In the genomic region with DNA sequence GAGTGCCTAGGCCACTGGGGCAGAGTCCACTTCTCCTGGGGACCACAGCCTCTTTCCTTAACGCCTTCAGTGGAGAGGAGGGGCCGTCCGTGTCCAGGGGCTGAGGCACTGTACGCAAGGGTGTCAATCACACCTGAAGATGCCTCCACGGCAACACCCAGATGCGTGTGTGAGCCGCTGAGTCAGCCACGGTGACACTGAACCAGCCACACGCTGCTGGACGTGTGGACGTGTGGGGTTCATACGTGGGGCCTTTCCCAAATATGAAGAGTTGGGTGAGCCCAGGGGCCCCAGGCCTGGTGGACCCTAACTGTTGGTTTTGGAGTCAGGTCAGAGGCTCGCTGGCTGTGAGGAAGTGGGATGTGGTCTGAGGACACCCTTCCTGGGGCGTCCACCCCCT, we compare ENCODE assay signal across 26 cellular contexts.
"Had no signal": no experiment of that assay in that cellular context is flagged by ENCODE, and none has a peak within 500 bp of the region (broad histone marks: within the 10 kb centered on the region; RNA-seq: fewer than 3 reads in every experiment).

No MANE protein-coding gene starts in this region.

- H3K27ac ChIP-seq: brain microvascular endothelial cell, SK-N-MC, WERI-Rb-1 had no signal

- H3K36me3 ChIP-seq: brain microvascular endothelial cell, WERI-Rb-1 had no signal

- H3K27me3 ChIP-seq: brain microvascular endothelial cell had no signal

- FAIRE-seq: K562 had no signal

- ATAC-seq: activated CD8-positive, alpha-beta memory T cell treated with anti-CD3 and anti-CD28 coated beads, Interleukin-2, amount 10 ng/mL, durations not matched to agents 7 days and 5 days; activated naive CD8-positive, alpha-beta T cell treated with anti-CD3 and anti-CD28 coated beads, Interleukin-2, amount 50 U/mL, for 24 hours; K562; Panc1 had no signal

- DNase-seq: activated CD4-positive, alpha-beta memory T cell treated with anti-CD3 and anti-CD28 coated beads, Interleukin-2, amount 10 ng/mL, durations not matched to agents 7 days and 5 days; activated CD4-positive, alpha-beta T cell treated with anti-CD3 and anti-CD28 coated beads for 1 hour; activated CD4-positive, alpha-beta T cell treated with anti-CD3 and anti-CD28 coated beads for 48 hours; activated CD4-positive, CD25-positive, alpha-beta regulatory T cell; activated CD8-positive, alpha-beta memory T cell treated with anti-CD3 and anti-CD28 coated beads for 24 hours; activated CD8-positive, alpha-beta memory T cell treated with anti-CD3 and anti-CD28 coated beads, Interleukin-2, amount 10 ng/mL, durations not matched to agents 7 days and 5 days; activated CD8-positive, alpha-beta memory T cell treated with anti-CD3 and anti-CD28 coated beads, Interleukin-2, amount 50 U/mL, for 48 hours; activated effector memory CD4-positive, alpha-beta T cell treated with Interleukin-2 at 50 U/mL for 16 hours; activated naive CD4-positive, alpha-beta T cell treated with anti-CD3 and anti-CD28 coated beads, Interleukin-2, amount 10 ng/mL, durations not matched to agents 7 days and 5 days; activated naive CD8-positive, alpha-beta T cell treated with anti-CD3 and anti-CD28 coated beads, Interleukin-2, amount 50 U/mL, for 24 hours; activated T-cell treated with anti-CD3 and anti-CD28 coated beads, Interleukin-2, amount 50 U/mL, for 48 hours; brain microvascular endothelial cell; NCI-H1105; NCI-H1417 treated with DMSO at 0.1 percent for 48 hours; NCI-H187 treated with DMSO at 0.1 percent for 48 hours; NCI-H2081; NCI-H226; NCI-H446 treated with DMSO at 0.1 percent for 48 hours; NCI-H524; NCI-H69; NCI-H82; T1000; WERI-Rb-1 had no signal

- H3K4me3 ChIP-seq: K562, SK-N-MC had no signal
